In genomic region chr7:107480932-107481331, GRCh38 we compare ENCODE assay signal across 1 cellular context.
TF ChIP-seq lines count a peak whose summit lies in the region.

No MANE protein-coding gene starts in this region.

TF ChIP-seq in SK-N-SH treated with all-trans-retinoic acid at 6 μM for 48 hours, 23 proteins besides CTCF, POLR2A, EP300 and RAD21 (continued from another document):
- TF ChIP-seq CSRNP3 (CRISPR knock-in tag; IDR thresholded peaks at IDR 0.05) (no peak), PATZ1 (CRISPR knock-in tag; IDR thresholded peaks at IDR 0.05; ENCODE audit: borderline replicate concordance) (no peak)
